Comparison of ENCODE assay signal across 1 cellular context in the genomic region with DNA sequence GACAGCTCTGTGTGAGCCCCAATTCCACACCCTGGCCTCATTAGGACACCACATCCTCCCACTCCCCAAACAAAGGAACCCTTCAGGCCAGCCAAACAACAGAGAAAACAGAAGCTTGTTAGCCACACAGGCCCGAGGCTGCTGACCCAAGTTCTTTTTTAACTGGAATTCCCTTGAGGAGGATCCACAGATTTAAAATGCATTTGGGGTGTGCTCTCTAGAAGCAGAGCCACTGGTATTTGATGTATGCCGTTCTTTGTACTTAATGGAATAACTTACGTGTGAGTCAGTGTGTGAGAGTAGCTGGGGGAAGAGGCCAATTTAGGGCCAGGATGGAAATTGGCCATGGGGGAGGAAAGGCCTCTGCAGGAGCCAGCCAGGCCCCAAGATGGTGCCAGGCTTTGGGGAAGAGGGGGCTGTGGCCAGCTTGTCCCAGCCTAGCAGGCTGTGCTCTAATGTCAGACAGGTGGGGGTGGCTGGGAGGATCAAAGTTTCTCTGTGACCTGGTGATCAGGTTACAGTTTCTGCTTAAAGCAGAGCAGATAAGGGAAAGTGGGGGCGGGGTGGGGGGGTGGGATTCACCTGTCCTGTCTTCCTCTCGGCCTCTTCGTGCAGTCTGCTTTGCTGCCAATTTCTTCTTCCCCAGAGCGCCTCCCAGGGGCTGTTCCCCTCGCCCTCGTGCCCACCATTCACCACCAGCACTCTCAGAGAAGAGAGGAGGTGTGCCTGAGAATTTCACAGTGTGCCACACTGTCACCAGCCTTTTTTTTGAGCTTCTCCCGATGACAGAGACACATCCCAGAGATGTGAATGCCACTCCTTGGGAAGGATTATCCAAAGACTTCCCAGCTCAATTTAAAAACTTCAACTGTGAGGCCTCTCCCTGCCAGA.
A peak's percentile ranks its signal among the peaks of the same experiment; 100 is the strongest.
TF ChIP-seq lines count a peak whose summit lies in the region.

No MANE protein-coding gene starts in this region.

TF ChIP-seq in K562, 482 proteins besides CTCF, POLR2A, EP300 and RAD21:
- 0 out of 2 replicates have a peak, but pooled peaks have one; percentile 13 for TF ChIP-seq MGA (IDR thresholded peaks at IDR 0.05)
- TF ChIP-seq EGR1 (conservative IDR thresholded peaks at IDR 0.05), result 0 out of 2 replicates have a peak, but pooled peaks have one; percentile 15
- TF ChIP-seq, protein P1, sequence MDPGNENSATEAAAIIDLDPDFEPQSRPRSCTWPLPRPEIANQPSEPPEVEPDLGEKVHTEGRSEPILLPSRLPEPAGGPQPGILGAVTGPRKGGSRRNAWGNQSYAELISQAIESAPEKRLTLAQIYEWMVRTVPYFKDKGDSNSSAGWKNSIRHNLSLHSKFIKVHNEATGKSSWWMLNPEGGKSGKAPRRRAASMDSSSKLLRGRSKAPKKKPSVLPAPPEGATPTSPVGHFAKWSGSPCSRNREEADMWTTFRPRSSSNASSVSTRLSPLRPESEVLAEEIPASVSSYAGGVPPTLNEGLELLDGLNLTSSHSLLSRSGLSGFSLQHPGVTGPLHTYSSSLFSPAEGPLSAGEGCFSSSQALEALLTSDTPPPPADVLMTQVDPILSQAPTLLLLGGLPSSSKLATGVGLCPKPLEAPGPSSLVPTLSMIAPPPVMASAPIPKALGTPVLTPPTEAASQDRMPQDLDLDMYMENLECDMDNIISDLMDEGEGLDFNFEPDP (CRISPR knock-in tag; IDR thresholded peaks at IDR 0.05), result no peak
- no peak for TF ChIP-seq ZSCAN29 (IDR thresholded peaks at IDR 0.05)
